ENCODE assay signal across 20 cellular contexts in the genomic region with DNA sequence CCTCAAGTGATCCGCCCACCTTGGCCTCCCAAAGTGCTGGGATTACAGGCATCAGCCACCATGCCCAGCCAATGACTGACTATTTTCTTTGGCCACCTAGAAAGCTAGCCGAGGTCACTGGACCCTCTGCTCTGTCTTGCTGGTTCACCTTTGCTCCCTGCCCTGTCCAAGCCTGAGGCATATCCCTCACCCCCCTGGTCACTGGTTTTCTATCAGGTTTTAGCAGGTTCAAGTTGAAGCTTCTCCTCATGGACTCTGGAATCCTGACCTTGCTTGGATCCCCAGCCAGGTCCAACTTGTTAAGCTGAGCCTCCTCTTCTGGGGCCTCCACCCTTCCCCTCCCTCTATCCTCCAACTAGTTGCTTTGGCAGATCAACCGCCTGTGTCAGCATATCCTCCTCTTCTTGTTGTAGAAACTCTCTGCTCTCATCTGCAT. TPM values are rescaled to one million over a fixed set of nuclear protein-coding genes. Genes with fewer than 3 reads are reported as not detected.
DNase-seq lines count a peak whose midpoint lies in the region; ATAC-seq, FAIRE-seq and TF ChIP-seq lines count a peak whose summit lies in the region.
"Had no signal": no experiment of that assay in that cellular context is flagged by ENCODE, and none has a peak within 500 bp of the region (broad histone marks: within the 10 kb centered on the region; RNA-seq: fewer than 3 reads in every experiment).

No MANE protein-coding gene starts in this region.

- H4K20me1 ChIP-seq in HepG2 (ENCODE audit: insufficient read depth, low read length) = no peaks in the 10 kb centered on the region

- H3K36me3 Mint-ChIP-seq in Calu3 (ENCODE audit: insufficient read depth, unreplicated experiment) = peaks cover 49% of the 10 kb centered on the region
- H3K36me3 Mint-ChIP-seq in brain = no peaks in the 10 kb centered on the region
- H3K36me3 Mint-ChIP-seq in natural killer cell treated with Interleukin-12 subunit alpha and Interleukin-12 subunit beta and Interleukin-15 and Interleukin-18, amount 100 ng/mL, for 72 hours = no peaks in the 10 kb centered on the region

- H3K36me3 ChIP-seq in HepG2 (replicated peaks in 1 of 2; ENCODE audit: control insufficient read depth in 1 of 2, insufficient read depth in 2 of 2, low read length in 2 of 2) (no peaks in the 10 kb centered on the region), neuronal stem cell (replicated peaks in 1 of 2; ENCODE audit: control insufficient read depth in 2 of 2, insufficient read depth in 2 of 2, low read length in 2 of 2) (no peaks in the 10 kb centered on the region)
- H3K36me3 ChIP-seq: Peyer's patch had no signal

- H2BK15ac ChIP-seq in neuronal stem cell (ENCODE audit: low read length) = no peak overlapping the region

- H2AFZ ChIP-seq in HepG2 (ENCODE audit: low read length) (no peak overlapping the region), neuronal stem cell (ENCODE audit: low read length) (peak overlapping the region; percentile 54)

- H4K91ac ChIP-seq in neuronal stem cell (ENCODE audit: low read depth, low read length, poor library complexity) = no peak overlapping the region

- peak in 1 of 2 experiments; percentile 25; a peak in 1 of 4 replicates for TF ChIP-seq EP300 in HepG2 (IDR thresholded peaks at IDR 0.05; ENCODE audit: low read depth in 2 of 2, low read length in 2 of 2)
- TF ChIP-seq EP300 in HepG2 (CRISPR knock-in tag; IDR thresholded peaks at IDR 0.05; ENCODE audit: borderline replicate concordance) = no peak

- peak overlapping the region; percentile 15 for H3K27ac Mint-ChIP-seq in Calu3 (ENCODE audit: unreplicated experiment)
- H3K27ac Mint-ChIP-seq in brain = peak overlapping the region in 3 of 5 experiments; percentile 2 to 42 (median 8)
- no peak overlapping the region for H3K27ac Mint-ChIP-seq in natural killer cell treated with Interleukin-12 subunit alpha and Interleukin-12 subunit beta and Interleukin-15 and Interleukin-18, amount 100 ng/mL, for 72 hours

- H3K4me2 ChIP-seq in HepG2 (ENCODE audit: low read depth, low read length) = peak overlapping the region; percentile 48
- no peak overlapping the region for H3K4me2 ChIP-seq in neuronal stem cell (ENCODE audit: insufficient read depth, low read length, poor library complexity, severe bottlenecking)

- CTCF ChIA-PET in Calu3 (lab: Charles Lee) = no interaction called here
- CTCF ChIA-PET in HepG2 (lab: Yijun Ruan, JAX; ENCODE audit: low intra/inter-chr PET ratio, low total read pairs) = no interaction called here

- H2AK5ac ChIP-seq in neuronal stem cell (ENCODE audit: low read depth, low read length) = no peak overlapping the region

- peaks cover 4% of the 10 kb centered on the region for H3K79me1 ChIP-seq in neuronal stem cell (ENCODE audit: low read depth, low read length)

- H3K9me3 ChIP-seq in HepG2 (ENCODE audit: low read length) (no peaks in the 10 kb centered on the region), neuronal stem cell (replicated peaks in 1 of 2; ENCODE audit: control insufficient read depth in 2 of 2, insufficient read depth in 1 of 2, low read depth in 1 of 2, low read length in 2 of 2) (no peaks in the 10 kb centered on the region)
- H3K9me3 ChIP-seq: Peyer's patch had no signal

- H3K4ac ChIP-seq in neuronal stem cell (ENCODE audit: low read length) = no peak overlapping the region

- peak; percentile 59 for ATAC-seq in HepG2
- ATAC-seq in natural killer cell treated with Interleukin-12 subunit alpha and Interleukin-12 subunit beta and Interleukin-15 and Interleukin-18, amount 100 ng/mL, for 72 hours = no peak

- H3K27me3 ChIP-seq in HepG2 (ENCODE audit: control insufficient read depth in 1 of 2, insufficient read depth in 2 of 2, low read length in 2 of 2) = no peaks in the 10 kb centered on the region; a peak in 1 of 5 replicates
- H3K27me3 ChIP-seq in neuronal stem cell (ENCODE audit: control insufficient read depth in 3 of 3, insufficient read depth in 3 of 3, low read depth in 1 of 3, low read length in 3 of 3) = no peaks in the 10 kb centered on the region
- H3K27me3 ChIP-seq: Peyer's patch had no signal

- POLR2A ChIA-PET in HepG2 (lab: Yijun Ruan, JAX) = interaction anchor here (0.9 to 2.4 kb wide), 7 partner anchors 11 to 46 kb away, joined by 3 to 10 read pairs (median 5); no protein-coding TSS in a partner anchor

- no peaks in the 10 kb centered on the region for H3K27me3 Mint-ChIP-seq in Calu3 (ENCODE audit: unreplicated experiment)
- peaks cover 8% of the 10 kb centered on the region for H3K27me3 Mint-ChIP-seq in brain
- peaks cover 0 to 8% of the 10 kb centered on the region in 2 donors for H3K27me3 Mint-ChIP-seq in natural killer cell treated with Interleukin-12 subunit alpha and Interleukin-12 subunit beta and Interleukin-15 and Interleukin-18, amount 100 ng/mL, for 72 hours

- no peak overlapping the region; a peak in 1 of 6 replicates for H3K4me3 ChIP-seq in HepG2 (replicated peaks in 1 of 3; ENCODE audit: insufficient read depth in 1 of 3, low read depth in 2 of 3, low read length in 3 of 3)
- no peak overlapping the region for H3K4me3 ChIP-seq in neuronal stem cell (ENCODE audit: low read length in 2 of 2)
- H3K4me3 ChIP-seq: Peyer's patch had no signal

- H3K27ac ChIP-seq in HepG2 (ENCODE audit: extremely low read length, insufficient read depth, low read length) (no peak overlapping the region), neuronal stem cell (replicated peaks; ENCODE audit: low read length) (no peak overlapping the region)

- peaks cover 61% of the 10 kb centered on the region for H3K4me1 Mint-ChIP-seq in Calu3 (ENCODE audit: low read depth, unreplicated experiment)
- peaks cover 28% of the 10 kb centered on the region for H3K4me1 Mint-ChIP-seq in brain
- H3K4me1 Mint-ChIP-seq in natural killer cell treated with Interleukin-12 subunit alpha and Interleukin-12 subunit beta and Interleukin-15 and Interleukin-18, amount 100 ng/mL, for 72 hours (ENCODE audit: low read depth in 2 of 2) = peaks cover 12 to 17% of the 10 kb centered on the region in 2 donors

- intact Hi-C loops in Calu3 (cut with micrococcal nuclease; ENCODE audit: unreplicated experiment) = loop anchor here (5.0 kb wide), 1 partner anchor 147 kb away; no protein-coding TSS in a partner anchor
- intact Hi-C loops in HepG2 (cut with micrococcal nuclease; ENCODE audit: unreplicated experiment) = no loop called here

- H3K4me3 Mint-ChIP-seq in Calu3 (ENCODE audit: low read depth, unreplicated experiment) (no peak overlapping the region), brain (no peak overlapping the region)
- H3K4me3 Mint-ChIP-seq in natural killer cell treated with Interleukin-12 subunit alpha and Interleukin-12 subunit beta and Interleukin-15 and Interleukin-18, amount 100 ng/mL, for 72 hours = no peak overlapping the region
- H3K4me3 Mint-ChIP-seq: CD14-positive monocyte had no signal

- no peak overlapping the region for H2BK5ac ChIP-seq in neuronal stem cell (ENCODE audit: low read length)

- TF ChIP-seq CTCF in Calu3 (IDR thresholded peaks at IDR 0.05; ENCODE audit: unreplicated experiment) (no peak), brain (conservative IDR thresholded peaks at IDR 0.05) (no peak), HepG2 (CRISPR knock-in tag; IDR thresholded peaks at IDR 0.05) (no peak)

- DNase-seq in Calu3 = no peak
- DNase-seq in HepG2 (ENCODE audit: low spot score) = peak; percentile 19
- DNase-seq in neuronal stem cell (ENCODE audit: low spot score) = no peak
- no peak for DNase-seq in SW 1271 (lab: John Stamatoyannopoulos, UW)
- no peak for DNase-seq in activated T-cell treated with anti-CD3 and anti-CD28 coated beads for 4 hours
- no peak for DNase-seq in DMS 273 (lab: John Stamatoyannopoulos, UW; ENCODE audit: unreplicated experiment)
- no peak for DNase-seq in natural killer cell treated with Interleukin-12 subunit alpha and Interleukin-12 subunit beta and Interleukin-15 and Interleukin-18, amount 100 ng/mL, for 72 hours (ENCODE audit: low spot score)
- DNase-seq: AML-193, EL, GOT3, Karpas-422, MM.1S, NCI-H1092 treated with DMSO at 0.1 percent for 48 hours, NCI-H2081 treated with DMSO at 0.1 percent for 48 hours, NCI-H226, NCI-H524 treated with DMSO at 0.1 percent for 48 hours, Right ventricle myocardium superior had no signal

- no peak overlapping the region for H4K8ac ChIP-seq in neuronal stem cell (ENCODE audit: low read depth, low read length)

- 18% methylated on average over 3 of the region's 3 CpGs for WGBS in HepG2 (ENCODE audit: low lambda C conversion rate)
- no CpG with 5 or more reads among the region's 3 CpGs for WGBS in neuronal stem cell (ENCODE audit: extremely low coverage in 2 of 2, insufficient read length in 2 of 2, insufficient replicate concordance in 1 of 2), 2 donors

- H3K9me3 Mint-ChIP-seq in Calu3 (ENCODE audit: low read depth, unreplicated experiment) (no peaks in the 10 kb centered on the region), brain (peaks cover 0 to 3% (median 0%) of the 10 kb centered on the region in 5 experiments)
- no peaks in the 10 kb centered on the region for H3K9me3 Mint-ChIP-seq in natural killer cell treated with Interleukin-12 subunit alpha and Interleukin-12 subunit beta and Interleukin-15 and Interleukin-18, amount 100 ng/mL, for 72 hours

- no peak overlapping the region for H3K18ac ChIP-seq in neuronal stem cell (ENCODE audit: low read length)

- H3K79me2 ChIP-seq in HepG2 (ENCODE audit: insufficient read depth, low read length) = no peaks in the 10 kb centered on the region

- no peak overlapping the region for H3K23ac ChIP-seq in neuronal stem cell (ENCODE audit: low read depth, low read length, poor library complexity)

- peaks cover 59% of the 10 kb centered on the region for H3K4me1 ChIP-seq in HepG2 (ENCODE audit: insufficient read depth, low read length)
- peaks cover 19 to 20% of the 10 kb centered on the region in 2 donors for H3K4me1 ChIP-seq in neuronal stem cell (ENCODE audit: control insufficient read depth in 2 of 2, insufficient read depth in 1 of 2, low read depth in 1 of 2, low read length in 2 of 2)

- TF ChIP-seq POLR2A in HepG2 (IDR thresholded peaks at IDR 0.05; ENCODE audit: insufficient read depth in 1 of 2, low read depth in 2 of 2, low read length in 2 of 2) = no peak

- H3K14ac ChIP-seq in neuronal stem cell (ENCODE audit: low read length) = no peak overlapping the region

- H3K9ac ChIP-seq in HepG2 (ENCODE audit: insufficient read depth, low read depth, low read length) (no peak overlapping the region), neuronal stem cell (ENCODE audit: low read depth, low read length, poor library complexity) (no peak overlapping the region)

- H2BK120ac ChIP-seq in neuronal stem cell (ENCODE audit: low read depth, low read length) = no peak overlapping the region

- BruUV-seq in Calu3 (replicated peaks; lab: Mats Ljungman, UMichigan) = no TSS peak
- BruUV-seq in HepG2 (replicated peaks; lab: Mats Ljungman, UMichigan) = no TSS peak

- H2BK12ac ChIP-seq in neuronal stem cell (ENCODE audit: low read length) = no peak overlapping the region

- TF ChIP-seq RAD21 in HepG2 (CRISPR knock-in tag; IDR thresholded peaks at IDR 0.05) = no peak

- in situ Hi-C loops in HepG2 (cut with HindIII; ENCODE audit: extremely low pct_ligation_motif_present, low pct_unique_long_range_greater_than_20kb) = loop anchor here (5.0 kb wide), 1 partner anchor 38 kb away; no protein-coding TSS in a partner anchor

- FAIRE-seq in HepG2 (lab: Jason Lieb, UNC) = peak; percentile 23

RNA-seq across cellular contexts. Expression of gene PAX8, which starts 33.4 kb away (rescaled TPM):
- total RNA-seq in Calu3 (2022) (12.2 and 14.5 TPM in 2 replicates), HepG2 (2016; rRNA removed; fragmentation: Illumina TruSeq; extraction: Trizol) (1.3 and 1.5 TPM in 2 replicates)
- polyA plus RNA-seq in brain (ENCODE audit: insufficient read depth, low read depth, low replicate concordance) (2.4 TPM), HepG2 (2011; rRNA removed) (8.1 and 8.8 TPM in 2 replicates)
- 0.79 and 0.91 TPM in 2 replicates for total RNA-seq in HepG2 (2016; cell fraction: cytosol; rRNA removed; fragmentation: Illumina TruSeq; extraction: Trizol; ENCODE audit: low read depth)
- total RNA-seq in HepG2 (2016; cell fraction: insoluble cytoplasmic fraction; rRNA removed; fragmentation: Illumina TruSeq; extraction: Trizol) = 1.4 and 1.5 TPM in 2 replicates
- 1.9 and 2.0 TPM in 2 replicates for total RNA-seq in HepG2 (2016; cell fraction: membrane; rRNA removed; fragmentation: Illumina TruSeq; extraction: Trizol)
- 0.88 and 0.90 TPM in 2 replicates for total RNA-seq in HepG2 (2016; cell fraction: nucleus; rRNA removed; fragmentation: Illumina TruSeq; extraction: Trizol)
- polyA plus RNA-seq in HepG2 (2011; cell fraction: cytosol; rRNA removed) = 3.2 and 4.3 TPM in 2 replicates
- polyA plus RNA-seq in HepG2 (2011; cell fraction: nucleus; rRNA removed) = 2.5 and 2.8 TPM in 2 replicates
- polyA plus RNA-seq in HepG2 (2012) = 5.3 and 8.3 TPM in 2 replicates
- 1.0 and 1.2 TPM in 2 replicates for polyA plus RNA-seq in HepG2 (2016; cell fraction: cytosol; fragmentation: Illumina TruSeq; extraction: Trizol; ENCODE audit: low read depth)
- polyA plus RNA-seq in HepG2 (2016; cell fraction: insoluble cytoplasmic fraction; fragmentation: Illumina TruSeq; extraction: Trizol; ENCODE audit: low read depth) = 3.8 and 4.0 TPM in 2 replicates
- polyA plus RNA-seq in HepG2 (2016; cell fraction: membrane; fragmentation: Illumina TruSeq; extraction: Trizol; ENCODE audit: low read depth) = 2.8 TPM in 2 replicates
- 2.5 and 3.1 TPM in 2 replicates for polyA plus RNA-seq in HepG2 (2016; cell fraction: nucleus; fragmentation: Illumina TruSeq; extraction: Trizol; ENCODE audit: insufficient read depth, low read depth)
- polyA minus RNA-seq in HepG2 (2011; rRNA and poly(A)+ RNA removed; ENCODE audit: low replicate concordance) = 1.1 and 5.5 TPM in 2 replicates
- 2.4 and 3.0 TPM in 2 replicates for polyA minus RNA-seq in HepG2 (2011; cell fraction: cytosol; rRNA and poly(A)+ RNA removed)
- polyA minus RNA-seq in HepG2 (2011; cell fraction: nucleus; rRNA and poly(A)+ RNA removed) = 3.7 and 3.9 TPM in 2 replicates
- 10.1 TPM for polyA plus RNA-seq in neuronal stem cell (2013, experiment 1 of 2)
- polyA plus RNA-seq in neuronal stem cell (2013, experiment 2 of 2) = 11.5 TPM
- 1 to 10 TPM in 1 of 2 donors, under 1 TPM in 1; 0.64 to 1.8 TPM for total RNA-seq in natural killer cell treated with Interleukin-12 subunit alpha and Interleukin-12 subunit beta and Interleukin-15 and Interleukin-18, amount 100 ng/mL, for 72 hours

Comparison
In these comparisons a context has a peak if more than half of its experiments do, and no peak if none do; other contexts are left out.
1. H3K27ac Mint-ChIP-seq: peak in Calu3 (single experiment) and brain (3 of 5); none in natural killer cell treated with Interleukin-12 subunit alpha and Interleukin-12 subunit beta and Interleukin-15 and Interleukin-18, amount 100 ng/mL, for 72 hours (0 of 2).